ENCODE assay signal across 1 cellular context in the genomic region with DNA sequence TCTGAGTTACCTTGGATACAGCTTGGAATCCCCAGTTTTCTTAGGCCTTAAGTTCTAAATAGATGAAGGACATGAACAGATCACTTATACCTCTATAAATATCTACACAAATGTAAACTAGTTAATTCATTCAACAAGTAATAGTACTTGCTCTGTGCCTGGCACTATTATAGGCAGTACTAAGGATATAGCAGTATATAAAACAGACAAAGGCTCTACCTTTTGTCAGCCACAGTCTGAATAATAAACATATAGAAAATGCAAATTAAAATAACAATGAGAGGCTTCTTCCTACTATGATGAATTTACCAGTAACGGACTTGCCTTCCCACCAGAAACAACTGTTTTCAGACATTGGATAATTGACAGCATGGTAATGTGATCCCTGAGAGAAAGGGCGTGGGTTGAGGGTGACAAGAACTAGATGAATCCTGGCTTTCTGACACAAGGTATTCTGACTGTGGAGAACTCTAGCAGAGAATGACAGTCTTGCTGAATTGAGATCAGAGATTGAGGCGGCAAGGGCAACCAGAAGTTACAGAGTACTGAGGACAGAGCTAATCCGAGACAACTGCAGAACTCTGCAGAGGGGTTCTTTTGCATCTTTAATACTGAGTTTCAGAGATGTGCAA.
TF ChIP-seq lines count a peak whose summit lies in the region.

No MANE protein-coding gene starts in this region.

TF ChIP-seq in IMR-90, 13 proteins besides CTCF, POLR2A, EP300 and RAD21:
- TF ChIP-seq MAZ (IDR thresholded peaks at IDR 0.05; ENCODE audit: borderline replicate concordance, low read depth, low read length) (no peak), SMC3 (IDR thresholded peaks at IDR 0.05; ENCODE audit: low read depth, low read length) (no peak), BHLHE40 (IDR thresholded peaks at IDR 0.05; ENCODE audit: low read depth, low read length) (no peak), CEBPB (IDR thresholded peaks at IDR 0.05; ENCODE audit: low read depth, low read length) (no peak), MAFK (IDR thresholded peaks at IDR 0.05; ENCODE audit: low read depth, low read length) (no peak)
- TF ChIP-seq, protein P1, sequence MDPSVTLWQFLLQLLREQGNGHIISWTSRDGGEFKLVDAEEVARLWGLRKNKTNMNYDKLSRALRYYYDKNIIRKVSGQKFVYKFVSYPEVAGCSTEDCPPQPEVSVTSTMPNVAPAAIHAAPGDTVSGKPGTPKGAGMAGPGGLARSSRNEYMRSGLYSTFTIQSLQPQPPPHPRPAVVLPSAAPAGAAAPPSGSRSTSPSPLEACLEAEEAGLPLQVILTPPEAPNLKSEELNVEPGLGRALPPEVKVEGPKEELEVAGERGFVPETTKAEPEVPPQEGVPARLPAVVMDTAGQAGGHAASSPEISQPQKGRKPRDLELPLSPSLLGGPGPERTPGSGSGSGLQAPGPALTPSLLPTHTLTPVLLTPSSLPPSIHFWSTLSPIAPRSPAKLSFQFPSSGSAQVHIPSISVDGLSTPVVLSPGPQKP (IDR thresholded peaks at IDR 0.05; ENCODE audit: borderline replicate concordance, low read depth, low read length), result no peak
- TF ChIP-seq, protein P2, sequence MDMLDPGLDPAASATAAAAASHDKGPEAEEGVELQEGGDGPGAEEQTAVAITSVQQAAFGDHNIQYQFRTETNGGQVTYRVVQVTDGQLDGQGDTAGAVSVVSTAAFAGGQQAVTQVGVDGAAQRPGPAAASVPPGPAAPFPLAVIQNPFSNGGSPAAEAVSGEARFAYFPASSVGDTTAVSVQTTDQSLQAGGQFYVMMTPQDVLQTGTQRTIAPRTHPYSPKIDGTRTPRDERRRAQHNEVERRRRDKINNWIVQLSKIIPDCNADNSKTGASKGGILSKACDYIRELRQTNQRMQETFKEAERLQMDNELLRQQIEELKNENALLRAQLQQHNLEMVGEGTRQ (IDR thresholded peaks at IDR 0.05; ENCODE audit: low read depth, low read length), result no peak
